ENCODE assay signal across 17 cellular contexts in the genomic region with DNA sequence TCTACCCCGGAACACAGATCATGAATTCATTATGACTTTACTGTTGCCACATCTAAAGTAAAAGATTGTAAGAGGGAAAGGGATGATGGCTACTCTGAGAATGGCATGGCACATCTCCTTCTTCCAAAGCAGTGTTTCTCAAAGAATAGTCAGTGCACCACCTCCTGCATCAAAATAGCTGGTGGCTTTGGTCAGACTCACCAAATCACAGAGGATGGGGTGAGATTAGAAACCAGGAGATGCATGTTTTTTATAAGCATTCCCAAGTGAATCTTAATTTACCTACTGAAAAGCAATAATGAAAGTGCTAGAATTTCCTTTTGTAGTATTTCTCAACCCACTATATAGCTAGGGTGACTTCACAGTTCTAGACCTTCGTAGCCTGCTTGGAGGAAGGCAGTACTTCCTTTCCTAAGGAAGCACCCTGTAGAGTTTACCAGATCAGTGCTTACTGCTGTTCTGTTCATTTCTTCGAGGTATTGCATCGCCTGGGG.
DNase-seq lines count a peak whose midpoint lies in the region; ATAC-seq and TF ChIP-seq lines count a peak whose summit lies in the region.
"Had no signal": no experiment of that assay in that cellular context is flagged by ENCODE, and none has a peak within 500 bp of the region (broad histone marks: within the 10 kb centered on the region; RNA-seq: fewer than 3 reads in every experiment).

No MANE protein-coding gene starts in this region.

- H3K4me3 Mint-ChIP-seq in neural crest cell, result no peak overlapping the region
- H3K4me3 Mint-ChIP-seq: activated CD4-positive, alpha-beta memory T cell treated with anti-CD3 and anti-CD28 coated beads for 36 hours; CD4-positive, alpha-beta memory T cell had no signal

- peaks cover 3% of the 10 kb centered on the region for H3K36me3 Mint-ChIP-seq in neural crest cell (ENCODE audit: low read depth)

- DNase-seq in GM12865 (ENCODE audit: low read depth) (peak; percentile 31), M059J (ENCODE audit: low read depth) (peak; percentile 61), astrocyte of the spinal cord (ENCODE audit: low read depth, low spot score) (peak; percentile 64), neural crest cell (ENCODE audit: low read depth, low spot score) (no peak), EL (no peak), NCI-H2107 (lab: John Stamatoyannopoulos, UW) (no peak)
- DNase-seq: activated CD4-positive, alpha-beta memory T cell treated with anti-CD3 and anti-CD28 coated beads for 36 hours; CD4-positive, alpha-beta memory T cell; central memory CD4-positive, alpha-beta T cell; NCI-H510A treated with DMSO at 0.1 percent for 48 hours; RPMI8226; T-helper 9 cell had no signal

- in situ Hi-C loops in astrocyte of the spinal cord (cut with HindIII; ENCODE audit: low sequenced_read_pairs), result loop anchor here (25.0 kb wide), 1 partner anchor 339 kb away; the partner anchor contains the start of gene KLF3

- H3K4me1 Mint-ChIP-seq in neural crest cell, result peaks cover 34% of the 10 kb centered on the region

- ATAC-seq in HG03469 (IDR thresholded peaks at IDR 0.05; ENCODE audit: unreplicated experiment), result no peak
- ATAC-seq: left lobe of liver, sciatic nerve had no signal

- peak overlapping the region; percentile 27 for H3K27ac Mint-ChIP-seq in neural crest cell (ENCODE audit: unreplicated experiment)
- H3K27ac Mint-ChIP-seq: activated CD4-positive, alpha-beta memory T cell treated with anti-CD3 and anti-CD28 coated beads for 36 hours; activated T-helper 2 cell treated with anti-CD3 and anti-CD28 coated beads, Interferon-gamma antibody, Interleukin-2, Interleukin-4, amounts not matched to agents 10 μg/mL and 5 μg/mL and 100 μg/mL, durations not matched to agents 14 hours and 24 hours and 36 hours had no signal

- H3K27me3 Mint-ChIP-seq in neural crest cell (ENCODE audit: low read depth), result no peaks in the 10 kb centered on the region
- H3K27me3 Mint-ChIP-seq: CD4-positive, alpha-beta memory T cell had no signal

- no peak for TF ChIP-seq CTCF in GM12865 (IDR thresholded peaks at IDR 0.05; ENCODE audit: insufficient read depth, low read depth, low read length, missing control alignments)
- no peak for TF ChIP-seq CTCF in astrocyte of the spinal cord (IDR thresholded peaks at IDR 0.05; ENCODE audit: low read depth, low read length)
- TF ChIP-seq CTCF in neural crest cell (conservative IDR thresholded peaks at IDR 0.05), result no peak

- peaks cover 13% of the 10 kb centered on the region for H3K9me3 Mint-ChIP-seq in neural crest cell

- no peak overlapping the region for H3K4me3 ChIP-seq in GM12865 (ENCODE audit: low read depth, low read length)
- H3K4me3 ChIP-seq in astrocyte of the spinal cord (ENCODE audit: low read depth, low read length), result no peak overlapping the region
- H3K4me3 ChIP-seq: hepatocyte had no signal

Comparison
In these comparisons a context has a peak if more than half of its experiments do, and no peak if none do; other contexts are left out.
1. DNase-seq: peak in GM12865 (single experiment), M059J (single experiment) and astrocyte of the spinal cord (single experiment); none in neural crest cell (single experiment), EL (single experiment) and NCI-H2107 (single experiment).